In genomic region chr3:70096376-70097055, GRCh38 we compare ENCODE assay signal across 15 cellular contexts.
DNase-seq lines count a peak whose midpoint lies in the region; ATAC-seq and TF ChIP-seq lines count a peak whose summit lies in the region.
"Had no signal": no experiment of that assay in that cellular context is flagged by ENCODE, and none has a peak within 500 bp of the region (broad histone marks: within the 10 kb centered on the region; RNA-seq: fewer than 3 reads in every experiment).

No MANE protein-coding gene starts in this region.

- peaks cover 3% of the 10 kb centered on the region for H3K4me1 Mint-ChIP-seq in activated CD4-positive, alpha-beta T cell treated with anti-CD3 and anti-CD28 coated beads for 36 hours
- peaks cover 16 to 30% of the 10 kb centered on the region in 2 donors for H3K4me1 Mint-ChIP-seq in stimulated activated naive B cell treated with anti-CD40 and anti-IgM and Interleukin-4, amounts not matched to agents 10 μg/mL and 1 μg/mL and 100 μg/mL, for 72 hours

- H3K4me3 Mint-ChIP-seq in activated CD4-positive, alpha-beta T cell treated with anti-CD3 and anti-CD28 coated beads for 36 hours, result no peak overlapping the region
- H3K4me3 Mint-ChIP-seq in stimulated activated naive B cell treated with anti-CD40 and anti-IgM and Interleukin-4, amounts not matched to agents 10 μg/mL and 1 μg/mL and 100 μg/mL, for 72 hours, result peak overlapping the region; percentile 12 to 32

- no TSS peak for BruUV-seq in PC-9 (replicated peaks; lab: Mats Ljungman, UMichigan)

- peaks cover 6% of the 10 kb centered on the region for H3K27me3 Mint-ChIP-seq in activated CD4-positive, alpha-beta T cell treated with anti-CD3 and anti-CD28 coated beads for 36 hours
- peaks cover 7 to 15% of the 10 kb centered on the region in 2 donors for H3K27me3 Mint-ChIP-seq in stimulated activated naive B cell treated with anti-CD40 and anti-IgM and Interleukin-4, amounts not matched to agents 10 μg/mL and 1 μg/mL and 100 μg/mL, for 72 hours

- H3K4me3 ChIP-seq in PC-9, result no peak overlapping the region
- H3K4me3 ChIP-seq: sigmoid colon, SK-N-MC had no signal

- no peak overlapping the region for H3K27ac Mint-ChIP-seq in activated CD4-positive, alpha-beta T cell treated with anti-CD3 and anti-CD28 coated beads for 36 hours
- peak overlapping the region; percentile 11 for H3K27ac Mint-ChIP-seq in stimulated activated naive B cell treated with anti-CD40 and anti-IgM and Interleukin-4, amounts not matched to agents 10 μg/mL and 1 μg/mL and 100 μg/mL, for 72 hours

- no peaks in the 10 kb centered on the region for H4K20me1 ChIP-seq in PC-9 (ENCODE audit: insufficient read depth)

- H3K36me3 ChIP-seq in PC-9 (ENCODE audit: low read depth), result no peaks in the 10 kb centered on the region
- H3K36me3 ChIP-seq: sigmoid colon had no signal

- H3K9me3 ChIP-seq in PC-9 (ENCODE audit: insufficient read depth, low read depth), result no peaks in the 10 kb centered on the region
- H3K9me3 ChIP-seq: sigmoid colon had no signal

- intact Hi-C loops in activated CD4-positive, alpha-beta T cell treated with anti-CD3 and anti-CD28 coated beads for 36 hours (cut with DNase I, micrococcal nuclease), result no loop called here
- intact Hi-C loops in PC-9 (cut with micrococcal nuclease; ENCODE audit: unreplicated experiment), result no loop called here

- ATAC-seq in activated CD4-positive, alpha-beta T cell treated with anti-CD3 and anti-CD28 coated beads for 36 hours, result peak; percentile 83
- peak; percentile 97 for ATAC-seq in GM21576 (IDR thresholded peaks at IDR 0.05; ENCODE audit: unreplicated experiment)
- ATAC-seq in HG03135 (IDR thresholded peaks at IDR 0.05; ENCODE audit: unreplicated experiment), result peak; percentile 76
- peak; percentile 94 for ATAC-seq in stimulated activated naive B cell treated with anti-CD40 and anti-IgM and Interleukin-4, amounts not matched to agents 10 μg/mL and 1 μg/mL and 100 μg/mL, for 72 hours (replicated peaks)

- no peak overlapping the region for H2AFZ ChIP-seq in PC-9

- H3K79me2 ChIP-seq in PC-9 (ENCODE audit: low read depth), result no peaks in the 10 kb centered on the region

- CTCF ChIA-PET in activated CD4-positive, alpha-beta T cell treated with anti-CD3 and anti-CD28 coated beads for 36 hours (lab: Charles Lee), result no interaction called here
- CTCF ChIA-PET in PC-9 (lab: Charles Lee), result no interaction called here

- POLR2A ChIA-PET in activated CD4-positive, alpha-beta T cell treated with anti-CD3 and anti-CD28 coated beads for 36 hours (lab: Charles Lee), result no interaction called here
- POLR2A ChIA-PET in PC-9 (lab: Charles Lee; ENCODE audit: unreplicated experiment), result no interaction called here

- H3K27me3 ChIP-seq in PC-9 (ENCODE audit: insufficient read depth, low read depth), result no peaks in the 10 kb centered on the region
- H3K27me3 ChIP-seq: sigmoid colon had no signal

- no peak overlapping the region for H3K27ac ChIP-seq in PC-9
- H3K27ac ChIP-seq: sigmoid colon, SK-N-MC had no signal

- no peak for TF ChIP-seq CTCF in PC-9 (conservative IDR thresholded peaks at IDR 0.05)

- H3F3A ChIP-seq in PC-9 (ENCODE audit: insufficient read depth, low read depth), result no peaks in the 10 kb centered on the region

- H3K4me2 ChIP-seq in PC-9, result no peak overlapping the region

- no peaks in the 10 kb centered on the region for H3K9me2 ChIP-seq in PC-9 (ENCODE audit: insufficient read depth)

- H3K9me3 Mint-ChIP-seq in activated CD4-positive, alpha-beta T cell treated with anti-CD3 and anti-CD28 coated beads for 36 hours (ENCODE audit: low read depth), result no peaks in the 10 kb centered on the region
- no peaks in the 10 kb centered on the region for H3K9me3 Mint-ChIP-seq in stimulated activated naive B cell treated with anti-CD40 and anti-IgM and Interleukin-4, amounts not matched to agents 10 μg/mL and 1 μg/mL and 100 μg/mL, for 72 hours

- H3K36me3 Mint-ChIP-seq in activated CD4-positive, alpha-beta T cell treated with anti-CD3 and anti-CD28 coated beads for 36 hours (ENCODE audit: low read depth), result no peaks in the 10 kb centered on the region
- peaks cover 0 to 2% of the 10 kb centered on the region in 2 donors for H3K36me3 Mint-ChIP-seq in stimulated activated naive B cell treated with anti-CD40 and anti-IgM and Interleukin-4, amounts not matched to agents 10 μg/mL and 1 μg/mL and 100 μg/mL, for 72 hours

- H3K4me1 ChIP-seq in PC-9 (replicated peaks; ENCODE audit: insufficient read depth), result no peaks in the 10 kb centered on the region
- H3K4me1 ChIP-seq: sigmoid colon had no signal

- peak; percentile 33 for DNase-seq in activated CD4-positive, alpha-beta T cell treated with anti-CD3 and anti-CD28 coated beads for 36 hours
- DNase-seq in activated CD4-positive, alpha-beta T cell treated with anti-CD3 and anti-CD28 coated beads for 4 hours, result no peak
- peak; percentile 13 for DNase-seq in stimulated activated naive B cell treated with anti-CD40 and anti-IgM and Interleukin-4, amounts not matched to agents 10 μg/mL and 1 μg/mL and 100 μg/mL, for 72 hours
- no peak for DNase-seq in DMS 273 treated with DMSO at 0.1 percent for 48 hours (lab: John Stamatoyannopoulos, UW)
- no peak for DNase-seq in PC-9
- no peak for DNase-seq in activated effector memory CD4-positive, alpha-beta T cell treated with Interleukin-2 at 50 U/mL for 16 hours
- DNase-seq: 8988T, aorta, DMS53, Karpas-422, NCI-H510A treated with DMSO at 0.1 percent for 48 hours, sigmoid colon had no signal

Comparison
In these comparisons a context has a peak if more than half of its experiments do, and no peak if none do; other contexts are left out.
1. DNase-seq: peak in activated CD4-positive, alpha-beta T cell treated with anti-CD3 and anti-CD28 coated beads for 36 hours (single experiment) and stimulated activated naive B cell treated with anti-CD40 and anti-IgM and Interleukin-4, amounts not matched to agents 10 μg/mL and 1 μg/mL and 100 μg/mL, for 72 hours (single experiment); none in activated CD4-positive, alpha-beta T cell treated with anti-CD3 and anti-CD28 coated beads for 4 hours (0 of 2), DMS 273 treated with DMSO at 0.1 percent for 48 hours (single experiment), PC-9 (0 of 2) and activated effector memory CD4-positive, alpha-beta T cell treated with Interleukin-2 at 50 U/mL for 16 hours (single experiment).
2. Peak in every context shown above with its lines, with median percentiles within 50 percentile points of each other: ATAC-seq.